Comparison of ENCODE assay signal across 9 cellular contexts in genomic region chr19:48424694-48425219, GRCh38. TPM values are rescaled to one million over a fixed set of nuclear protein-coding genes. Genes with fewer than 3 reads are reported as not detected.
A peak's percentile ranks its signal among the peaks of the same experiment; 100 is the strongest.
DNase-seq lines count a peak whose midpoint lies in the region; ATAC-seq and TF ChIP-seq lines count a peak whose summit lies in the region.
"Had no signal": no experiment of that assay in that cellular context is flagged by ENCODE, and none has a peak within 500 bp of the region (broad histone marks: within the 10 kb centered on the region; RNA-seq: fewer than 3 reads in every experiment).

No MANE protein-coding gene starts in this region.

- H3K56ac ChIP-seq in mesendoderm (ENCODE audit: low read length), result peak overlapping the region; percentile 93

- H3K9ac ChIP-seq in HUES6 (ENCODE audit: low read length) (peak overlapping the region; percentile 72), mesendoderm (ENCODE audit: low read length) (peak overlapping the region; percentile 60)

- H3K36me3 ChIP-seq in Caco-2 (ENCODE audit: control insufficient read depth, insufficient read depth, low read length), result no peaks in the 10 kb centered on the region
- H3K36me3 ChIP-seq in HUES6 (ENCODE audit: control insufficient read depth, insufficient read depth, low read length), result peaks cover 26% of the 10 kb centered on the region
- no peaks in the 10 kb centered on the region for H3K36me3 ChIP-seq in mesendoderm (ENCODE audit: control insufficient read depth, insufficient read depth, low read length)

- no CpG with 5 or more reads among the region's 8 CpGs for WGBS in mesendoderm (ENCODE audit: extremely low coverage, insufficient coverage, low lambda C conversion rate)

- no peak for TF ChIP-seq CTCF in Caco-2 (IDR thresholded peaks at IDR 0.05; ENCODE audit: insufficient read depth in 1 of 2, low read depth in 1 of 2, low read length in 1 of 2, severe bottlenecking in 1 of 2, unreplicated experiment in 1 of 2)

- H4K8ac ChIP-seq in mesendoderm (ENCODE audit: low read depth, low read length), result peak overlapping the region; percentile 99

- no peak overlapping the region for H3K4me3 ChIP-seq in Caco-2 (ENCODE audit: low read depth, low read length)
- no peak overlapping the region for H3K4me3 ChIP-seq in HUES6 (ENCODE audit: low read depth, low read length)
- no peak overlapping the region for H3K4me3 ChIP-seq in mesendoderm (ENCODE audit: low read length)

- H3K27ac Mint-ChIP-seq in Caco-2 (ENCODE audit: unreplicated experiment), result peak overlapping the region; percentile 57
- peak overlapping the region; percentile 5 for H3K27ac Mint-ChIP-seq in activated naive CD8-positive, alpha-beta T cell treated with anti-CD3 and anti-CD28 coated beads for 36 hours
- H3K27ac Mint-ChIP-seq: effector memory CD8-positive, alpha-beta T cell had no signal

- no peak overlapping the region for H2AK5ac ChIP-seq in mesendoderm (ENCODE audit: low read length)

- DNase-seq in Caco-2 (no peak), mesendoderm (peak; percentile 86), midbrain (lab: John Stamatoyannopoulos, UW) (no peak)
- no peak for DNase-seq in activated naive CD8-positive, alpha-beta T cell treated with anti-CD3 and anti-CD28 coated beads for 36 hours
- no peak for DNase-seq in activated CD4-positive, CD25-positive, alpha-beta regulatory T cell (lab: John Stamatoyannopoulos, UW)
- DNase-seq: effector memory CD8-positive, alpha-beta T cell had no signal

- peak overlapping the region; percentile 51 for H3K23ac ChIP-seq in mesendoderm (ENCODE audit: low read length)

- H3K9me3 ChIP-seq in Caco-2 (no peaks in the 10 kb centered on the region), HUES6 (ENCODE audit: control insufficient read depth, insufficient read depth, low read depth, low read length) (no peaks in the 10 kb centered on the region)

- H3K4me1 ChIP-seq in Caco-2 (peaks cover 5% of the 10 kb centered on the region; the same call in 1 of the 2 replicates), HUES6 (ENCODE audit: control insufficient read depth, insufficient read depth, low read length) (peaks cover 6% of the 10 kb centered on the region; the same call in 1 of the 2 replicates), mesendoderm (ENCODE audit: control insufficient read depth, low read depth, low read length) (no peaks in the 10 kb centered on the region)

- no peaks in the 10 kb centered on the region for H3K79me1 ChIP-seq in mesendoderm (ENCODE audit: low read length)

- peak overlapping the region; percentile 90 for H2BK5ac ChIP-seq in mesendoderm (ENCODE audit: low read length)

- H3K4me3 Mint-ChIP-seq in Caco-2 (ENCODE audit: unreplicated experiment), result no peak overlapping the region
- H3K4me3 Mint-ChIP-seq in activated naive CD8-positive, alpha-beta T cell treated with anti-CD3 and anti-CD28 coated beads for 36 hours, result peak overlapping the region; percentile 19
- H3K4me3 Mint-ChIP-seq: effector memory CD8-positive, alpha-beta T cell had no signal

- H3K27ac ChIP-seq in HUES6 (ENCODE audit: low read depth, low read length) (peak overlapping the region; percentile 66; the same call in 1 of the 2 replicates), mesendoderm (ENCODE audit: low read depth, low read length) (peak overlapping the region; percentile 71)

- peak overlapping the region; percentile 98 for H3K18ac ChIP-seq in mesendoderm (ENCODE audit: low read length)

- peaks cover 12% of the 10 kb centered on the region for H3K4me1 Mint-ChIP-seq in Caco-2 (ENCODE audit: low read depth, unreplicated experiment)
- H3K4me1 Mint-ChIP-seq in activated naive CD8-positive, alpha-beta T cell treated with anti-CD3 and anti-CD28 coated beads for 36 hours, result peaks cover 5% of the 10 kb centered on the region

- H3K9me3 Mint-ChIP-seq in Caco-2 (ENCODE audit: unreplicated experiment), result no peaks in the 10 kb centered on the region
- no peaks in the 10 kb centered on the region for H3K9me3 Mint-ChIP-seq in activated naive CD8-positive, alpha-beta T cell treated with anti-CD3 and anti-CD28 coated beads for 36 hours
- H3K9me3 Mint-ChIP-seq: effector memory CD8-positive, alpha-beta T cell had no signal

- H3K27me3 Mint-ChIP-seq in Caco-2 (ENCODE audit: insufficient read depth, unreplicated experiment), result no peaks in the 10 kb centered on the region
- H3K27me3 Mint-ChIP-seq in activated naive CD8-positive, alpha-beta T cell treated with anti-CD3 and anti-CD28 coated beads for 36 hours, result peaks cover 14% of the 10 kb centered on the region

- BruUV-seq in Caco-2 (replicated peaks; lab: Mats Ljungman, UMichigan), result no TSS peak

- no peak overlapping the region for H4K5ac ChIP-seq in mesendoderm (ENCODE audit: low read length)

- H2BK15ac ChIP-seq in mesendoderm (replicated peaks; ENCODE audit: low read depth), result peak overlapping the region; percentile 88

- POLR2A ChIA-PET in Caco-2 (lab: Charles Lee), result no interaction called here

- intact Hi-C loops in Caco-2 (cut with micrococcal nuclease; ENCODE audit: unreplicated experiment), result no loop called here

- peak overlapping the region; percentile 92 for H3K4ac ChIP-seq in mesendoderm (ENCODE audit: low read depth, low read length)

- H3K4me2 ChIP-seq in mesendoderm (ENCODE audit: low read length), result no peak overlapping the region

- H3K79me2 ChIP-seq in mesendoderm (ENCODE audit: control insufficient read depth, insufficient read depth, low read length), result no peaks in the 10 kb centered on the region

- H3K27me3 ChIP-seq in Caco-2 (replicated peaks; ENCODE audit: control insufficient read depth, insufficient read depth, low read length) (no peaks in the 10 kb centered on the region), HUES6 (ENCODE audit: control insufficient read depth, insufficient read depth, low read length) (no peaks in the 10 kb centered on the region), mesendoderm (ENCODE audit: insufficient read depth, low read length, poor library complexity) (no peaks in the 10 kb centered on the region)

- ATAC-seq in HG03432 (IDR thresholded peaks at IDR 0.05; ENCODE audit: unreplicated experiment), result no peak
- no peak for ATAC-seq in HG02981 (IDR thresholded peaks at IDR 0.05; ENCODE audit: unreplicated experiment)
- ATAC-seq: effector memory CD8-positive, alpha-beta T cell had no signal

- H3K36me3 Mint-ChIP-seq in Caco-2 (ENCODE audit: insufficient read depth, unreplicated experiment), result no peaks in the 10 kb centered on the region
- no peaks in the 10 kb centered on the region for H3K36me3 Mint-ChIP-seq in activated naive CD8-positive, alpha-beta T cell treated with anti-CD3 and anti-CD28 coated beads for 36 hours

- H2BK120ac ChIP-seq in mesendoderm (ENCODE audit: low read depth, low read length), result peak overlapping the region; percentile 99

- CTCF ChIA-PET in Caco-2 (lab: Charles Lee), result interaction anchor here (0.7 kb wide), 1 partner anchor 319 kb away, joined by 7 read pairs; no protein-coding TSS in a partner anchor

RNA-seq across cellular contexts. Expression of gene GRWD1, which starts 21.0 kb away (rescaled TPM):
- total RNA-seq in Caco-2 (2022), result 77.3 and 77.4 TPM in 2 replicates
- 10 to 100 TPM; 91.1 to 98.5 TPM for total RNA-seq in activated naive CD8-positive, alpha-beta T cell treated with anti-CD3 and anti-CD28 coated beads for 36 hours
- 35.4 TPM for polyA plus RNA-seq in mesendoderm (2013, experiment 1 of 2)
- 37.3 TPM for polyA plus RNA-seq in mesendoderm (2013, experiment 2 of 2)

RNA-seq across cellular contexts. Expression of gene KCNJ14, which starts 30.6 kb away (rescaled TPM):
- 3.6 and 3.9 TPM in 2 replicates for total RNA-seq in Caco-2 (2022)
- total RNA-seq in activated naive CD8-positive, alpha-beta T cell treated with anti-CD3 and anti-CD28 coated beads for 36 hours, result 1 to 10 TPM; 1.4 to 1.5 TPM
- 0.34 TPM for polyA plus RNA-seq in mesendoderm (2013, experiment 1 of 2)
- 0.32 TPM for polyA plus RNA-seq in mesendoderm (2013, experiment 2 of 2)

RNA-seq across cellular contexts. Expression of gene GRIN2D, which starts 31.3 kb away (rescaled TPM):
- 6.5 and 7.3 TPM in 2 replicates for total RNA-seq in Caco-2 (2022)
- total RNA-seq in activated naive CD8-positive, alpha-beta T cell treated with anti-CD3 and anti-CD28 coated beads for 36 hours, result under 1 TPM; 0.28 to 0.29 TPM
- 2.2 TPM for polyA plus RNA-seq in mesendoderm (2013, experiment 1 of 2)
- polyA plus RNA-seq in mesendoderm (2013, experiment 2 of 2), result 2.1 TPM

RNA-seq across cellular contexts. Expression of gene KDELR1, which starts 33.4 kb away (rescaled TPM):
- total RNA-seq in Caco-2 (2022), result 375 and 381 TPM in 2 replicates
- 10 to 100 TPM; 72.5 to 73.9 TPM for total RNA-seq in activated naive CD8-positive, alpha-beta T cell treated with anti-CD3 and anti-CD28 coated beads for 36 hours
- 243 TPM for polyA plus RNA-seq in mesendoderm (2013, experiment 1 of 2)
- polyA plus RNA-seq in mesendoderm (2013, experiment 2 of 2), result 238 TPM

RNA-seq across cellular contexts. Expression of gene CYTH2, which starts 44.4 kb away (rescaled TPM):
- total RNA-seq in Caco-2 (2022), result 74.6 and 81.3 TPM in 2 replicates
- 10 to 100 TPM; 18.2 to 21.7 TPM for total RNA-seq in activated naive CD8-positive, alpha-beta T cell treated with anti-CD3 and anti-CD28 coated beads for 36 hours
- 43.5 TPM for polyA plus RNA-seq in mesendoderm (2013, experiment 1 of 2)
- 40.5 TPM for polyA plus RNA-seq in mesendoderm (2013, experiment 2 of 2)
